In genomic region chr11:4539603-4540219, GRCh38 we compare ENCODE assay signal across 7 cellular contexts. TPM values are rescaled to one million over a fixed set of nuclear protein-coding genes. Genes with fewer than 3 reads are reported as not detected.
DNase-seq lines count a peak whose midpoint lies in the region; ATAC-seq and TF ChIP-seq lines count a peak whose summit lies in the region.

No MANE protein-coding gene starts in this region.

- no peak overlapping the region for H3K27ac ChIP-seq in upper lobe of right lung

- no peak overlapping the region for H3K27ac Mint-ChIP-seq in neural crest cell (ENCODE audit: unreplicated experiment)

- no peaks in the 10 kb centered on the region for H3K36me3 ChIP-seq in upper lobe of right lung

- peak; percentile 87 for ATAC-seq in upper lobe of right lung

- peak; percentile 71 for TF ChIP-seq CTCF in fibroblast of mammary gland (conservative IDR thresholded peaks at IDR 0.05; ENCODE audit: control insufficient read depth, insufficient read depth, low read depth, low read length)
- peak; percentile 82 for TF ChIP-seq CTCF in neural crest cell (conservative IDR thresholded peaks at IDR 0.05)
- TF ChIP-seq CTCF in upper lobe of right lung (IDR thresholded peaks at IDR 0.05) = peak; percentile 77

- intact Hi-C loops in upper lobe of right lung (cut with DNase I) = no loop called here

- no peaks in the 10 kb centered on the region for H3K27me3 ChIP-seq in upper lobe of right lung

- H3K4me1 ChIP-seq in upper lobe of right lung = no peaks in the 10 kb centered on the region

- H3K4me3 Mint-ChIP-seq in neural crest cell = no peak overlapping the region

- no peaks in the 10 kb centered on the region for H3K9me3 ChIP-seq in upper lobe of right lung

- H3K36me3 Mint-ChIP-seq in neural crest cell (ENCODE audit: low read depth) = no peaks in the 10 kb centered on the region

- H3K4me3 ChIP-seq in fibroblast of mammary gland (ENCODE audit: control insufficient read depth, low read depth, low read length) (no peak overlapping the region), upper lobe of right lung (no peak overlapping the region)

- DNase-seq in GM03348 (ENCODE audit: low spot score) = peak; percentile 72
- DNase-seq in HCEC 1CT = peak; percentile 11
- peak; percentile 62 for DNase-seq in NCI-H82 (lab: John Stamatoyannopoulos, UW)
- DNase-seq in activated T-cell treated with anti-CD3 and anti-CD28 coated beads for 48 hours (ENCODE audit: low read depth) = peak; percentile 10
- peak; percentile 29 for DNase-seq in fibroblast of mammary gland (ENCODE audit: low read depth)
- DNase-seq in neural crest cell (ENCODE audit: low read depth, low spot score) = peak; percentile 58
- DNase-seq in upper lobe of right lung = peak; percentile 70

- peaks cover 58% of the 10 kb centered on the region for H3K27me3 Mint-ChIP-seq in neural crest cell (ENCODE audit: low read depth)

- H3K4me1 Mint-ChIP-seq in neural crest cell = no peaks in the 10 kb centered on the region

- no peaks in the 10 kb centered on the region for H3K9me3 Mint-ChIP-seq in neural crest cell

RNA-seq across cellular contexts. Expression of gene OR52M1, which starts 5.3 kb away (rescaled TPM):
- total RNA-seq in neural crest cell = not detected in 2 replicates
- total RNA-seq in upper lobe of right lung = not detected

RNA-seq across cellular contexts. Expression of gene OR52I2, which starts 41.8 kb away (rescaled TPM):
- total RNA-seq in neural crest cell (not detected in 2 replicates), upper lobe of right lung (not detected)

RNA-seq across cellular contexts. Expression of gene OR52I1, which starts 54.1 kb away (rescaled TPM):
- total RNA-seq in neural crest cell (not detected in 2 replicates), upper lobe of right lung (not detected)

RNA-seq across cellular contexts. Expression of gene OR52K1, which starts 57.3 kb away (rescaled TPM):
- total RNA-seq in neural crest cell = not detected in 2 replicates
- total RNA-seq in upper lobe of right lung = 0.12 TPM

Comparison
In these comparisons a context has a peak if more than half of its experiments do, and no peak if none do; other contexts are left out.
1. DNase-seq: peak in every context shown above with its lines; median percentile 72 in GM03348; 70 in upper lobe of right lung; 62 in NCI-H82; 58 in neural crest cell; 29 in fibroblast of mammary gland; 11 in HCEC 1CT; 10 in activated T-cell treated with anti-CD3 and anti-CD28 coated beads for 48 hours.